Comparison of ENCODE assay signal across 8 cellular contexts in the genomic region with DNA sequence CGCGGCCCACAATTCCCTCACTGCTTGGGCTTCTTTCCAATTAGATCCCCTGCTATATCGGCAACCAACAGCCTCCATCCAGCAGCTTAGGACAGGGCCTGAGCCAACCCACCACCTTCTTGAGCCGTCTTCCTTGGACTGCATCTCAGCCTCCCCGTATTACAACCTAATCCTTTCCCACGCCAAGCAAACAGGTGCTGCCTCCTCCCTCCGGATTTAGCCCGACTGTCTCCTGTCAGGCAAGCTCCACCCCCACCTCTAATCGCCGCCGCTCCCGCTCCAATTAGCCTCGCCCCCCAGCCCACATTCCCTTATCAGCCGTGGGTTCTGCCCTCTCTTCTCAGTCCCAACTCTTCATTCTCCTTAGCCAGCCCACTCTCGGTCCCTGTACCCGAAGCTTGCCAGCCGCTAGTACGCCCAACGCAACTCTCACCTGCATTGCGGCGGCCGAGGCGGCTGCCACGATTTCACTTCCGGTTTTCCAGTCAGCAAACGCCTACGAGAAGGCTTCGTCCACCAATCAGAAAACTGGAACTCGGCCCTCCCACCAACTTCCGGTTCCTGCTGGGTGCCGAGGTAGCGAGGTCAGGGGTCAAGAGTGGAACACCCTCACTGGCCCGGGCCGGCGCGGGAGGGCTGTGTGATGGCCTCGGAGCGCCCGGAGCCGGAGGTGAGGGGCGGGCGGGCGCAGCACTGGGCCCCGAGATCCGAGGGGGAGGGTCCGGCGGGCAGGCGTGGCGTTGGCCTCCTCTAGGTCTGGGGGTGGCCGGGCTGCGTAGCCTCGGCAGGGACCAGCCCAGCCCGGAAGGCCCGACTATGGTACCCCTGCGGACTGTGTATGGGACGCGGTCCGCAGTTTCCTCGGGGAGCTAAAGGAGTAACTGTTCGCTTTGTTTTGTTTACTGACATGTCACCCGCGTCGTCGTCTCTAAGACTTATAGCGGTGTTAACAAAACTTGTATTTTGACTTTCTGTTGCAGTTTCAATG. TPM values are rescaled to one million over a fixed set of nuclear protein-coding genes. Genes with fewer than 3 reads are reported as not detected.
DNase-seq lines count a peak whose midpoint lies in the region; ATAC-seq and TF ChIP-seq lines count a peak whose summit lies in the region.

A gene with protein sequence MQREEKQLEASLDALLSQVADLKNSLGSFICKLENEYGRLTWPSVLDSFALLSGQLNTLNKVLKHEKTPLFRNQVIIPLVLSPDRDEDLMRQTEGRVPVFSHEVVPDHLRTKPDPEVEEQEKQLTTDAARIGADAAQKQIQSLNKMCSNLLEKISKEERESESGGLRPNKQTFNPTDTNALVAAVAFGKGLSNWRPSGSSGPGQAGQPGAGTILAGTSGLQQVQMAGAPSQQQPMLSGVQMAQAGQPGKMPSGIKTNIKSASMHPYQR (minus strand): TSS at position 475 of the 988 bp plus-strand sequence. CDS start 36 bp downstream, at position 439.
Gene SZT2, plus strand, starts transcription at position 574 of the 988 bp plus-strand sequence. Its CDS starts 70 bp downstream, at position 644.

- H3F3A ChIP-seq in smooth muscle cell (ENCODE audit: low read depth), result no peaks in the 10 kb centered on the region

- peaks cover 47% of the 10 kb centered on the region for H3K36me3 Mint-ChIP-seq in activated B cell treated with CpG ODN at 0.5 μM for 24 hours (ENCODE audit: low read depth)

- in situ Hi-C loops in GM18951 (cut with MboI; ENCODE audit: low sequenced_read_pairs, unreplicated experiment), result no loop called here

- peak within 1 kb of the TSS; percentile 99 for H3K4me3 Mint-ChIP-seq in activated B cell treated with CpG ODN at 0.5 μM for 24 hours

- peak within 1 kb of the TSS; percentile 91 for H3K27ac Mint-ChIP-seq in activated B cell treated with CpG ODN at 0.5 μM for 24 hours

- no peaks in the 10 kb centered on the region for H3K27me3 Mint-ChIP-seq in activated B cell treated with CpG ODN at 0.5 μM for 24 hours

- H3K27ac ChIP-seq in AG04450 (ENCODE audit: low read depth, low read length) (peak within 1 kb of the TSS; percentile 81), smooth muscle cell (ENCODE audit: low read depth) (peak within 1 kb of the TSS; percentile 64)

- H3K27me3 ChIP-seq in AG04450 (ENCODE audit: control insufficient read depth, insufficient read depth, low read length), result no peaks in the 10 kb centered on the region
- no peaks in the 10 kb centered on the region for H3K27me3 ChIP-seq in smooth muscle cell (ENCODE audit: low read depth)

- 2% methylated on average over 59 of the region's 65 CpGs for WGBS in smooth muscle cell (ENCODE audit: low lambda C conversion rate)

- intact Hi-C loops in activated B cell treated with CpG ODN at 0.5 μM for 24 hours (cut with micrococcal nuclease), result loop anchor here (1.0 to 2.0 kb wide), 4 partner anchors 21 to 151 kb away; partner anchors contain the start of genes CDC20 and ELOVL1

- no peaks in the 10 kb centered on the region for H3K9me3 Mint-ChIP-seq in activated B cell treated with CpG ODN at 0.5 μM for 24 hours

- TF ChIP-seq CTCF in AG04450 (IDR thresholded peaks at IDR 0.05; ENCODE audit: low read depth, low read length) (no peak), activated B cell treated with CpG ODN at 0.5 μM for 24 hours (IDR thresholded peaks at IDR 0.05) (no peak), cardiac fibroblast (IDR thresholded peaks at IDR 0.05; ENCODE audit: low read depth, low read length) (no peak), smooth muscle cell (IDR thresholded peaks at IDR 0.05; ENCODE audit: borderline replicate concordance, insufficient read depth, poor library complexity, severe bottlenecking) (no peak)

- POLR2A ChIA-PET in AG04450 (lab: Yijun Ruan, JAX) (interaction anchor here (0.6 to 1.8 kb wide), 4 partner anchors 31 to 260 kb away, joined by 3 to 5 read pairs (median 4); partner anchors contain the start of genes CDC20 and KDM4A), activated B cell treated with CpG ODN at 0.5 μM for 24 hours (lab: Charles Lee) (interaction anchor here (0.5 to 4.5 kb wide), 11 partner anchors 11 to 1132 kb away, joined by 3 to 76 read pairs (median 3); partner anchors contain the start of genes CDC20, ELOVL1 and KDM4A)

- H3K9me3 ChIP-seq in AG04450 (ENCODE audit: control insufficient read depth, insufficient read depth, low read length), result no peaks in the 10 kb centered on the region
- H3K9me3 ChIP-seq in smooth muscle cell (replicated peaks; ENCODE audit: low read depth), result no peaks in the 10 kb centered on the region

- H3K9ac ChIP-seq in smooth muscle cell (ENCODE audit: low read depth), result peak within 1 kb of the TSS; percentile 83

- peak within 1 kb of the TSS; percentile 76 for H2AFZ ChIP-seq in smooth muscle cell (ENCODE audit: low read depth)

- peaks cover 16% of the 10 kb centered on the region for H3K4me1 ChIP-seq in smooth muscle cell (ENCODE audit: low read depth)

- peak; percentile 79 for DNase-seq in AG04450 (ENCODE audit: low read depth, low spot score)
- DNase-seq in NCI-H345 (lab: John Stamatoyannopoulos, UW), result peak; percentile 94
- DNase-seq in activated B cell treated with CpG ODN at 0.5 μM for 24 hours, result peak; percentile 90
- peak; percentile 95 for DNase-seq in cardiac fibroblast (ENCODE audit: low read depth in 2 of 2)
- DNase-seq in iPS-NIHi7 (ENCODE audit: extremely low spot score), result peak; percentile 98
- DNase-seq in smooth muscle cell (lab: John Stamatoyannopoulos, UW; ENCODE audit: unreplicated experiment), result peak; percentile 52

- H3K4me1 Mint-ChIP-seq in activated B cell treated with CpG ODN at 0.5 μM for 24 hours, result peaks cover 38% of the 10 kb centered on the region

- CTCF ChIA-PET in AG04450 (lab: Charles Lee), result interaction anchor here (0.6 to 4.4 kb wide), 5 partner anchors 21 to 476 kb away, joined by 3 to 16 read pairs (median 5); no protein-coding TSS in a partner anchor
- CTCF ChIA-PET in activated B cell treated with CpG ODN at 0.5 μM for 24 hours (lab: Charles Lee), result interaction anchor here (1.3 to 3.5 kb wide), 5 partner anchors 21 to 163 kb away, joined by 3 to 12 read pairs (median 4); no protein-coding TSS in a partner anchor

- ATAC-seq in HG03175 (IDR thresholded peaks at IDR 0.05; ENCODE audit: unreplicated experiment), result peak; percentile 95
- peak; percentile 91 for ATAC-seq in activated B cell treated with CpG ODN at 0.5 μM for 24 hours (ENCODE audit: low read depth)

- peaks cover 66% of the 10 kb centered on the region for H3K79me2 ChIP-seq in smooth muscle cell (ENCODE audit: low read depth)

- H3K4me3 ChIP-seq in AG04450 (ENCODE audit: low read depth, low read length) (peak within 1 kb of the TSS; percentile 100), cardiac fibroblast (replicated peaks in 1 of 2; ENCODE audit: low read depth in 2 of 2, low read length in 2 of 2) (peak within 1 kb of the TSS; percentile 90 to 94), smooth muscle cell (peak within 1 kb of the TSS; percentile 74)

- peak within 1 kb of the TSS; percentile 91 for H3K4me2 ChIP-seq in smooth muscle cell

- peaks cover 27% of the 10 kb centered on the region for H4K20me1 ChIP-seq in smooth muscle cell (ENCODE audit: low read depth)

- peaks cover 5% of the 10 kb centered on the region for H3K36me3 ChIP-seq in smooth muscle cell (ENCODE audit: low read depth)

- peak; percentile 89 for TF ChIP-seq POLR2A in GM18951 (IDR thresholded peaks at IDR 0.05; ENCODE audit: extremely low read depth, insufficient read depth, insufficient read length)

RNA-seq across cellular contexts. Expression of the first gene that starts in this region (rescaled TPM):
- polyA plus RNA-seq in AG04450 (2011; rRNA removed), result 59.3 and 63.7 TPM in 2 replicates
- 36.9 and 41.8 TPM in 2 replicates for polyA minus RNA-seq in AG04450 (2011; rRNA and poly(A)+ RNA removed)
- 33.8 and 37.2 TPM in 2 replicates for total RNA-seq in activated B cell treated with CpG ODN at 0.5 μM for 24 hours
- 61.4 and 75.2 TPM in 2 replicates for total RNA-seq in smooth muscle cell
- polyA plus RNA-seq in smooth muscle cell, result 76.3 and 77.4 TPM in 2 replicates

RNA-seq across cellular contexts. Expression of gene SZT2, which starts in this region (rescaled TPM):
- polyA plus RNA-seq in AG04450 (2011; rRNA removed), result 9.4 and 10.4 TPM in 2 replicates
- 43.5 and 51.1 TPM in 2 replicates for polyA minus RNA-seq in AG04450 (2011; rRNA and poly(A)+ RNA removed)
- 108 and 139 TPM in 2 replicates for total RNA-seq in activated B cell treated with CpG ODN at 0.5 μM for 24 hours
- 12.3 and 20.8 TPM in 2 replicates for total RNA-seq in smooth muscle cell
- 9.0 and 13.6 TPM in 2 replicates for polyA plus RNA-seq in smooth muscle cell

Comparison
In these comparisons a context has a peak if more than half of its experiments do, and no peak if none do; other contexts are left out.
1. Peak in every context shown above with its lines: DNase-seq, ATAC-seq, H3K4me3 ChIP-seq and H3K27ac ChIP-seq.